23 cellular contexts compared by ENCODE assay signal in genomic region chrX:38505583-38505982, GRCh38.
"Had no signal": no experiment of that assay in that cellular context is flagged by ENCODE, and none has a peak within 500 bp of the region (broad histone marks: within the 10 kb centered on the region; RNA-seq: fewer than 3 reads in every experiment).

No MANE protein-coding gene starts in this region.

- H3K36me3 ChIP-seq: esophagus squamous epithelium, gastrocnemius medialis, heart right ventricle, left lung, lower lobe of right lung had no signal

- H3K27ac ChIP-seq: coronary artery, dorsolateral prefrontal cortex, esophagus squamous epithelium, gastrocnemius medialis, heart right ventricle, left lung, lower lobe of right lung had no signal

- H3K4me1 ChIP-seq: esophagus squamous epithelium, gastrocnemius medialis, heart right ventricle, left lung, lower lobe of right lung had no signal

- H3K27me3 ChIP-seq: esophagus squamous epithelium, gastrocnemius medialis, left lung had no signal

- DNase-seq: dermis blood vessel endothelial cell; dorsolateral prefrontal cortex; effector CD4-positive, alpha-beta T cell; effector memory CD4-positive, alpha-beta T cell; esophagus squamous epithelium; foreskin fibroblast; foreskin melanocyte; gastrocnemius medialis; glutamatergic neuron; head of caudate nucleus; heart right ventricle; hypothalamus; immature natural killer cell; islet precursor cell; kidney; kidney glomerular epithelial cell; left lung; left ventricle myocardium superior; lower lobe of right lung; mesenchymal stem cell; naive thymus-derived CD4-positive, alpha-beta T cell had no signal

- FAIRE-seq: endothelial cell of umbilical vein had no signal

- H3K9me3 ChIP-seq: esophagus squamous epithelium, lower lobe of right lung had no signal

- H3K4me3 ChIP-seq: coronary artery, dorsolateral prefrontal cortex, esophagus squamous epithelium, gastrocnemius medialis, heart right ventricle, left lung, lower lobe of right lung had no signal

- ATAC-seq: gastrocnemius medialis; heart right ventricle; left lung; left ventricle myocardium superior; lower lobe of right lung; naive thymus-derived CD4-positive, alpha-beta T cell had no signal
